ENCODE assay signal across 7 cellular contexts in the genomic region with DNA sequence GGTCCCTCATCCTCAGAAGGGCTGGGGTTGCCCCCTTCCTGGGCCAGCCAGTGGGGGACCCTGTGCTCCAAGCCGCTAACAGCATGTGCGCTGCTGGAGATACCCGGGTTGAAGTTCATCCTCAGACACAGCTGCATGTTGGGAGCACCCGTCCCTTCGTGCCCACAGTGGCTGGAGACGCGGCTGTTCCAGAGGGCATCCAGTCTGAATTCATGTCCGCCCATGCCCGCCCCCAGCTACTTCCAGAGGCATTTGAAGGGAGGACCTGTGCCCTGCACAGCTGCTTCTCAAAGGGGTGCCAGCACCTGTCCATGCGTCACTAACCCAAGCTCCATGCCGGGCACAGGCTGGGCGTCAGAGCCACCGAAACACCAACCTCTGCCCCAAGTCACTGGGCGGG.
"Had no signal": no experiment of that assay in that cellular context is flagged by ENCODE, and none has a peak within 500 bp of the region (broad histone marks: within the 10 kb centered on the region; RNA-seq: fewer than 3 reads in every experiment).

No MANE protein-coding gene starts in this region.

- DNase-seq: GM23248, GOT3, H7, HCEC 1CT, KBM-7 had no signal

- ATAC-seq: HepG2 had no signal

- H3K9ac ChIP-seq: GM23248 had no signal

- H3K27ac ChIP-seq: GM23248, HL-60 had no signal

- FAIRE-seq: HepG2 had no signal

- H3K4me3 ChIP-seq: GM23248 had no signal
